Comparison of ENCODE assay signal across 13 cellular contexts in genomic region chr6:144912474-144912873, GRCh38.
DNase-seq lines count a peak whose midpoint lies in the region; TF ChIP-seq lines count a peak whose summit lies in the region.
"Had no signal": no experiment of that assay in that cellular context is flagged by ENCODE, and none has a peak within 500 bp of the region (broad histone marks: within the 10 kb centered on the region; RNA-seq: fewer than 3 reads in every experiment).

No MANE protein-coding gene starts in this region.

- DNase-seq in GM23248, result peak; percentile 90
- DNase-seq in SJSA1 (ENCODE audit: low read depth in 1 of 2, low spot score in 2 of 2), result peak in 1 of 2 experiments; percentile 76
- no peak for DNase-seq in esophagus muscularis mucosa (ENCODE audit: extremely low spot score)
- peak; percentile 84 for DNase-seq in renal cortical epithelial cell (ENCODE audit: low read depth)
- DNase-seq in right atrium auricular region (ENCODE audit: low spot score), result no peak
- no peak for DNase-seq in middle frontal gyrus (ENCODE audit: extremely low spot score, low spot score)
- DNase-seq in ovary, result no peak
- DNase-seq: DMS79; effector memory CD4-positive, alpha-beta T cell; H7; NCI-H1092; upper lobe of right lung; WERI-Rb-1 had no signal

- WGBS in GM23248 (ENCODE audit: low coverage in 1 of 2, low lambda C conversion rate in 2 of 2, missing lambda C conversion rate in 2 of 2), 2 experiments, result 0 to 1% methylated on average over 2 of the region's 2 CpGs
- WGBS in esophagus muscularis mucosa, result 15% methylated on average over 2 of the region's 2 CpGs
- WGBS in ovary, 3 donors, result 26 to 43% (median 31%) methylated on average over 2 of the region's 2 CpGs

- H3K27me3 ChIP-seq in GM23248 (replicated peaks; ENCODE audit: insufficient read depth) (no peaks in the 10 kb centered on the region), SJSA1 (replicated peaks) (no peaks in the 10 kb centered on the region), esophagus muscularis mucosa (no peaks in the 10 kb centered on the region), right atrium auricular region (no peaks in the 10 kb centered on the region), ovary (no peaks in the 10 kb centered on the region)
- H3K27me3 ChIP-seq: upper lobe of right lung had no signal

- no peak for TF ChIP-seq EP300 in esophagus muscularis mucosa (IDR thresholded peaks at IDR 0.05)
- no peak for TF ChIP-seq EP300 in ovary (IDR thresholded peaks at IDR 0.05)

- no peaks in the 10 kb centered on the region for H3K79me2 ChIP-seq in GM23248 (ENCODE audit: insufficient read depth)

- TF ChIP-seq POLR2A in esophagus muscularis mucosa (IDR thresholded peaks at IDR 0.05; ENCODE audit: low read depth), result no peak
- no peak for TF ChIP-seq POLR2A in ovary (IDR thresholded peaks at IDR 0.05)

- H3K9me3 ChIP-seq in GM23248 (ENCODE audit: low read depth) (no peaks in the 10 kb centered on the region), SJSA1 (replicated peaks) (no peaks in the 10 kb centered on the region), esophagus muscularis mucosa (no peaks in the 10 kb centered on the region), right atrium auricular region (no peaks in the 10 kb centered on the region), ovary (no peaks in the 10 kb centered on the region)
- H3K9me3 ChIP-seq: upper lobe of right lung had no signal

- H3F3A ChIP-seq in GM23248 (ENCODE audit: insufficient read depth), result peaks cover 24% of the 10 kb centered on the region

- peak overlapping the region; percentile 80 for H3K4me2 ChIP-seq in GM23248 (ENCODE audit: unreplicated experiment)

- H2AFZ ChIP-seq in GM23248, result peak overlapping the region; percentile 10; the same call in 1 of the 2 replicates

- H3K9ac ChIP-seq in GM23248, result 0 out of 2 replicates have a peak overlapping the region, but pooled peaks have one; percentile 15

- H4K20me1 ChIP-seq in GM23248 (ENCODE audit: insufficient read depth), result no peaks in the 10 kb centered on the region

- H3K4me3 ChIP-seq in GM23248 (peak overlapping the region; percentile 30), SJSA1 (no peak overlapping the region), esophagus muscularis mucosa (no peak overlapping the region), right atrium auricular region (no peak overlapping the region), ovary (no peak overlapping the region)
- H3K4me3 ChIP-seq: upper lobe of right lung had no signal

- H3K9me2 ChIP-seq in GM23248 (ENCODE audit: insufficient read depth), result no peaks in the 10 kb centered on the region; the same call in 1 of the 2 replicates

- TF ChIP-seq CTCF in esophagus muscularis mucosa (IDR thresholded peaks at IDR 0.05) (peak; percentile 8 to 21 (median 10)), right atrium auricular region (IDR thresholded peaks at IDR 0.05) (no peak), ovary (IDR thresholded peaks at IDR 0.05) (no peak)

- in situ Hi-C loops in GM23248 (cut with MboI), result no loop called here

- intact Hi-C loops in esophagus muscularis mucosa (cut with DNase I) (no loop called here), ovary (cut with DNase I) (no loop called here)

- H3K36me3 ChIP-seq in GM23248 (ENCODE audit: low read depth) (no peaks in the 10 kb centered on the region), SJSA1 (no peaks in the 10 kb centered on the region), esophagus muscularis mucosa (no peaks in the 10 kb centered on the region), right atrium auricular region (no peaks in the 10 kb centered on the region), ovary (no peaks in the 10 kb centered on the region)
- H3K36me3 ChIP-seq: upper lobe of right lung, WERI-Rb-1 had no signal

- peaks cover 22% of the 10 kb centered on the region for H3K4me1 ChIP-seq in GM23248 (ENCODE audit: insufficient read depth)
- H3K4me1 ChIP-seq in SJSA1 (replicated peaks), result peaks cover 17% of the 10 kb centered on the region
- H3K4me1 ChIP-seq in esophagus muscularis mucosa, result peaks cover 0 to 35% (median 13%) of the 10 kb centered on the region in 4 donors
- no peaks in the 10 kb centered on the region for H3K4me1 ChIP-seq in right atrium auricular region
- no peaks in the 10 kb centered on the region for H3K4me1 ChIP-seq in ovary (ENCODE audit: insufficient read depth)
- H3K4me1 ChIP-seq: upper lobe of right lung had no signal

- H3K27ac ChIP-seq in GM23248 (peak overlapping the region; percentile 76), SJSA1 (peak overlapping the region; percentile 34), esophagus muscularis mucosa (replicated peaks in 1 of 4) (no peak overlapping the region), right atrium auricular region (no peak overlapping the region), ovary (no peak overlapping the region)
- H3K27ac ChIP-seq: upper lobe of right lung, WERI-Rb-1 had no signal

Comparison
In these comparisons a context has a peak if more than half of its experiments do, and no peak if none do; other contexts are left out.
1. DNase-seq: peak in GM23248 (single experiment) and renal cortical epithelial cell (single experiment); none in esophagus muscularis mucosa (single experiment), right atrium auricular region (single experiment), middle frontal gyrus (single experiment) and ovary (0 of 5).
2. H3K27ac ChIP-seq: peak in GM23248 (single experiment) and SJSA1 (single experiment); none in esophagus muscularis mucosa (0 of 4), right atrium auricular region (0 of 2) and ovary (0 of 2).
3. CTCF ChIP-seq: peak in esophagus muscularis mucosa (3 of 3); none in right atrium auricular region (0 of 2) and ovary (0 of 3).